In the genomic region with DNA sequence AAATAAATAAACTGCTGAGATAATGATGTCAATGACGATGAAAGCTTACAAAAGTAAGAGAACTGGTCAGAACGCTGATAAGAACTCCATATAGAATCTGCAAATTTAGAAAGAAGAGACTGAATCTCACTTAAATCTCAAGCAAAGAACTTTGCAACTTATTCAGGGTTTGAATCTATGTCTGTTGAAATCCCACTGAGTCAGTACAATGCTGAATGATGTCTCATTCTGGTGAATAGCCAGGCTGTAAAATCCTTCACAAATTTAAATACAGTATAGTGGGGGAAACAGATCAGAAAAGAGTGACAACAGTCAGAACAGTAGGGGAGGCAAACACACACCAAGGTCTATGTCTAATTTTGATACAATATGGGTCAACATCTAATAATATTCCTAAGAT, we compare ENCODE assay signal across 25 cellular contexts. TPM values are rescaled to one million over a fixed set of nuclear protein-coding genes. Genes with fewer than 3 reads are reported as not detected.
A peak's percentile ranks its signal among the peaks of the same experiment; 100 is the strongest.
DNase-seq lines count a peak whose midpoint lies in the region; ATAC-seq and TF ChIP-seq lines count a peak whose summit lies in the region.
"Had no signal": no experiment of that assay in that cellular context is flagged by ENCODE, and none has a peak within 500 bp of the region (broad histone marks: within the 10 kb centered on the region; RNA-seq: fewer than 3 reads in every experiment).

No MANE protein-coding gene starts in this region.

- TF ChIP-seq CTCF in RWPE2 (IDR thresholded peaks at IDR 0.05; ENCODE audit: poor library complexity, severe bottlenecking) (no peak), type B pancreatic cell (conservative IDR thresholded peaks at IDR 0.05) (no peak)

- peak; percentile 44; the same call in 2 of the 3 replicates for ATAC-seq in RWPE2 (ENCODE audit: low read depth)
- ATAC-seq: esophagus mucosa; naive thymus-derived CD8-positive, alpha-beta T cell had no signal

- no peak overlapping the region for H3K27ac Mint-ChIP-seq in type B pancreatic cell
- H3K27ac Mint-ChIP-seq: activated naive CD4-positive, alpha-beta T cell treated with anti-CD3 and anti-CD28 coated beads, Interleukin-2, amount 50 U/mL, for 24 hours; activated T-helper 1 cell treated with anti-CD3 and anti-CD28 coated beads, Interleukin-12 subunit alpha, Interleukin-12 subunit beta, Interleukin-2, Interleukin-4 antibody, amounts not matched to agents 30 ng/mL and 10 ng/mL and 1 ng/mL, durations not matched to agents 14 hours and 24 hours and 36 hours; CD14-positive monocyte; GM23338; naive thymus-derived CD8-positive, alpha-beta T cell had no signal

- no peaks in the 10 kb centered on the region for H3K9me3 Mint-ChIP-seq in type B pancreatic cell
- H3K9me3 Mint-ChIP-seq: activated naive CD4-positive, alpha-beta T cell treated with anti-CD3 and anti-CD28 coated beads, Interleukin-2, amount 50 U/mL, for 24 hours; activated T-helper 1 cell treated with anti-CD3 and anti-CD28 coated beads, Interleukin-12 subunit alpha, Interleukin-12 subunit beta, Interleukin-2, Interleukin-4 antibody, amounts not matched to agents 30 ng/mL and 10 ng/mL and 1 ng/mL, durations not matched to agents 14 hours and 24 hours and 36 hours; GM23338; naive thymus-derived CD8-positive, alpha-beta T cell had no signal

- H3K9me3 ChIP-seq in RWPE2 (ENCODE audit: severe bottlenecking), result no peaks in the 10 kb centered on the region
- H3K9me3 ChIP-seq: SJCRH30, transverse colon had no signal

- H3K27me3 ChIP-seq in RWPE2 (ENCODE audit: insufficient read depth, poor library complexity, severe bottlenecking), result no peaks in the 10 kb centered on the region
- H3K27me3 ChIP-seq: Peyer's patch, SJCRH30, transverse colon had no signal

- H3K27ac ChIP-seq in RWPE2 (ENCODE audit: poor library complexity, severe bottlenecking), result no peak overlapping the region
- H3K27ac ChIP-seq: Peyer's patch, SJCRH30, skin epidermis, transverse colon had no signal

- H3K36me3 Mint-ChIP-seq in type B pancreatic cell, result no peaks in the 10 kb centered on the region
- H3K36me3 Mint-ChIP-seq: CD14-positive monocyte; naive thymus-derived CD8-positive, alpha-beta T cell had no signal

- H3K4me1 ChIP-seq in RWPE2 (ENCODE audit: insufficient read depth, poor library complexity, severe bottlenecking), result no peaks in the 10 kb centered on the region
- H3K4me1 ChIP-seq: Peyer's patch, transverse colon had no signal

- H3K4me3 Mint-ChIP-seq in type B pancreatic cell, result no peak overlapping the region
- H3K4me3 Mint-ChIP-seq: activated naive CD4-positive, alpha-beta T cell treated with anti-CD3 and anti-CD28 coated beads, Interleukin-2, amount 50 U/mL, for 24 hours; activated T-helper 1 cell treated with anti-CD3 and anti-CD28 coated beads, Interleukin-12 subunit alpha, Interleukin-12 subunit beta, Interleukin-2, Interleukin-4 antibody, amounts not matched to agents 30 ng/mL and 10 ng/mL and 1 ng/mL, durations not matched to agents 14 hours and 24 hours and 36 hours; CD14-positive monocyte; GM23338; naive thymus-derived CD8-positive, alpha-beta T cell had no signal

- no peak overlapping the region for H3K4me3 ChIP-seq in RWPE2 (ENCODE audit: severe bottlenecking)
- H3K4me3 ChIP-seq: GM23338, Peyer's patch, SJCRH30, skin epidermis, transverse colon had no signal

- H3K27me3 Mint-ChIP-seq in type B pancreatic cell, result peaks cover 6% of the 10 kb centered on the region
- H3K27me3 Mint-ChIP-seq: activated naive CD4-positive, alpha-beta T cell treated with anti-CD3 and anti-CD28 coated beads, Interleukin-2, amount 50 U/mL, for 24 hours had no signal

- H3K4me1 Mint-ChIP-seq in type B pancreatic cell (ENCODE audit: unreplicated experiment), result peaks cover 30% of the 10 kb centered on the region

- H3K36me3 ChIP-seq in RWPE2 (ENCODE audit: low read depth), result no peaks in the 10 kb centered on the region
- H3K36me3 ChIP-seq: Peyer's patch, SJCRH30, transverse colon had no signal

- DNase-seq in GM03348 (ENCODE audit: low spot score) (peak; percentile 42), RWPE2 (ENCODE audit: low spot score) (no peak), fibroblast of peridontal ligament (ENCODE audit: extremely low read depth) (peak; percentile 74), stromal cell of bone marrow (ENCODE audit: low read depth) (peak; percentile 43), type B pancreatic cell (ENCODE audit: extremely low spot score, unreplicated experiment) (no peak), COLO829 (ENCODE audit: low spot score) (no peak), germinal center (ENCODE audit: low spot score) (no peak)
- DNase-seq: activated CD4-positive, alpha-beta T cell treated with anti-CD3 and anti-CD28 coated beads, Interleukin-2, amount 50 U/mL, for 4 hours; activated CD4-positive, CD25-positive, alpha-beta regulatory T cell; aorta; glutamatergic neuron; naive thymus-derived CD8-positive, alpha-beta T cell; NCI-H1105; NCI-H1930; NCI-H526; nucleus accumbens; Peyer's patch; SJCRH30; transverse colon had no signal

RNA-seq across cellular contexts. Expression of gene NR3C1, which starts 38.9 kb away (rescaled TPM):
- total RNA-seq in type B pancreatic cell (ENCODE audit: low replicate concordance), result 43.0 and 94.0 TPM in 2 replicates

Comparison
In these comparisons a context has a peak if more than half of its experiments do, and no peak if none do; other contexts are left out.
1. DNase-seq: peak in GM03348 (single experiment), fibroblast of peridontal ligament (single experiment) and stromal cell of bone marrow (single experiment); none in RWPE2 (single experiment), type B pancreatic cell (single experiment), COLO829 (single experiment) and germinal center (single experiment).